2 cellular contexts compared by ENCODE assay signal in the genomic region with DNA sequence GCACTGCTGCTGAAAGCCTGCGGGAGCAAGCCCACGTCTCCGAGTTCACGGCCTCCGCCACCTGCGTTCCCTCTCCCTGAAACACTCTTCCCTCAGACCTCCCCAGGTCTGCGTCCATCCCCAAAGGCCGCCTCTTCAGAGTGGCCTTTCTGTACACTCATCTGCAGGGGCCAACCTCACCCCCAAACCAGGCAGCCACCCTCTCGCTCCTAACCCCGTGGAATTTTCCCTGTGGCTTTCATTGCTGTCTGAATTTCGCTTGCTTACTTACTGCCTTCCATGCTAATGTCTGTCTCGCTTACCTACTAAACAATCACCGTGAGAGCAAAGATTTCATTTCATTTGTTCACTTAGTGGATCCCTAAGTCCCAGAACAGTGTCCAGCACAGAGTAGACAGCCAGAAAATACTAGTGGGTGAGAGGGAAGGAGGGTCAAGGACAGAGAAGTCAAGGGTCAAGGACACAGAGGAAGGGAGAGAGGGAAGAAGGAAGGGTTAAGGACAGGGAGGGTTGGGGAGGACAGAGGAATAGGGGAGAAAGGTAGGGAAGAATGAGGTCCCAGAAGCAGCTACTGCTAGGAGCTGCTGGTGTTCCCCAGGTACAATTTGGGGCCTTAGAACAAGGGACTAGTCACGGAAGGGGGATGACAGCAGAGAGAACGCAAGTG.
TF ChIP-seq lines count a peak whose summit lies in the region.

No MANE protein-coding gene starts in this region.

TF ChIP-seq in SK-N-SH, 30 proteins besides CTCF, POLR2A, EP300 and RAD21 (continued from another document):
- TF ChIP-seq, protein P1, sequence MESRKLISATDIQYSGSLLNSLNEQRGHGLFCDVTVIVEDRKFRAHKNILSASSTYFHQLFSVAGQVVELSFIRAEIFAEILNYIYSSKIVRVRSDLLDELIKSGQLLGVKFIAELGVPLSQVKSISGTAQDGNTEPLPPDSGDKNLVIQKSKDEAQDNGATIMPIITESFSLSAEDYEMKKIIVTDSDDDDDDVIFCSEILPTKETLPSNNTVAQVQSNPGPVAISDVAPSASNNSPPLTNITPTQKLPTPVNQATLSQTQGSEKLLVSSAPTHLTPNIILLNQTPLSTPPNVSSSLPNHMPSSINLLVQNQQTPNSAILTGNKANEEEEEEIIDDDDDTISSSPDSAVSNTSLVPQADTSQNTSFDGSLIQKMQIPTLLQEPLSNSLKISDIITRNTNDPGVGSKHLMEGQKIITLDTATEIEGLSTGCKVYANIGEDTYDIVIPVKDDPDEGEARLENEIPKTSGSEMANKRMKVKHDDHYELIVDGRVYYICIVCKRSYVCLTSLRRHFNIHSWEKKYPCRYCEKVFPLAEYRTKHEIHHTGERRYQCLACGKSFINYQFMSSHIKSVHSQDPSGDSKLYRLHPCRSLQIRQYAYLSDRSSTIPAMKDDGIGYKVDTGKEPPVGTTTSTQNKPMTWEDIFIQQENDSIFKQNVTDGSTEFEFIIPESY (IDR thresholded peaks at IDR 0.05; ENCODE audit: borderline replicate concordance, low read depth) = no peak
- TF ChIP-seq RFX5 (IDR thresholded peaks at IDR 0.05; ENCODE audit: low read length) (no peak), FOSL2 (IDR thresholded peaks at IDR 0.05; ENCODE audit: borderline replicate concordance, low read depth) (no peak), RCOR1 (IDR thresholded peaks at IDR 0.05; ENCODE audit: low read length) (no peak), TEAD4 (IDR thresholded peaks at IDR 0.05; ENCODE audit: borderline replicate concordance, insufficient read depth) (no peak), SMC3 (IDR thresholded peaks at IDR 0.05; ENCODE audit: low read depth, low read length) (no peak), SIN3A (IDR thresholded peaks at IDR 0.05; ENCODE audit: borderline replicate concordance, low read depth, low read length) (no peak), TCF12 (IDR thresholded peaks at IDR 0.05) (no peak), TAF1 (IDR thresholded peaks at IDR 0.05; ENCODE audit: borderline replicate concordance, low read depth, low read length) (no peak), FOXM1 (IDR thresholded peaks at IDR 0.05; ENCODE audit: low read depth) (no peak), GATA2 (CRISPR knock-in tag; IDR thresholded peaks at IDR 0.05) (no peak)
- TF ChIP-seq, protein P2, sequence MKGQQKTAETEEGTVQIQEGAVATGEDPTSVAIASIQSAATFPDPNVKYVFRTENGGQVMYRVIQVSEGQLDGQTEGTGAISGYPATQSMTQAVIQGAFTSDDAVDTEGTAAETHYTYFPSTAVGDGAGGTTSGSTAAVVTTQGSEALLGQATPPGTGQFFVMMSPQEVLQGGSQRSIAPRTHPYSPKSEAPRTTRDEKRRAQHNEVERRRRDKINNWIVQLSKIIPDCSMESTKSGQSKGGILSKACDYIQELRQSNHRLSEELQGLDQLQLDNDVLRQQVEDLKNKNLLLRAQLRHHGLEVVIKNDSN (IDR thresholded peaks at IDR 0.05; ENCODE audit: borderline replicate concordance, low read depth) = no peak
- TF ChIP-seq, protein P3, sequence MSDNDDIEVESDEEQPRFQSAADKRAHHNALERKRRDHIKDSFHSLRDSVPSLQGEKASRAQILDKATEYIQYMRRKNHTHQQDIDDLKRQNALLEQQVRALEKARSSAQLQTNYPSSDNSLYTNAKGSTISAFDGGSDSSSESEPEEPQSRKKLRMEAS (IDR thresholded peaks at IDR 0.05; ENCODE audit: low read depth) = no peak
- TF ChIP-seq, protein P4, sequence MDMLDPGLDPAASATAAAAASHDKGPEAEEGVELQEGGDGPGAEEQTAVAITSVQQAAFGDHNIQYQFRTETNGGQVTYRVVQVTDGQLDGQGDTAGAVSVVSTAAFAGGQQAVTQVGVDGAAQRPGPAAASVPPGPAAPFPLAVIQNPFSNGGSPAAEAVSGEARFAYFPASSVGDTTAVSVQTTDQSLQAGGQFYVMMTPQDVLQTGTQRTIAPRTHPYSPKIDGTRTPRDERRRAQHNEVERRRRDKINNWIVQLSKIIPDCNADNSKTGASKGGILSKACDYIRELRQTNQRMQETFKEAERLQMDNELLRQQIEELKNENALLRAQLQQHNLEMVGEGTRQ (IDR thresholded peaks at IDR 0.05; ENCODE audit: borderline replicate concordance, low read depth, low read length) = no peak
- TF ChIP-seq, protein P5, sequence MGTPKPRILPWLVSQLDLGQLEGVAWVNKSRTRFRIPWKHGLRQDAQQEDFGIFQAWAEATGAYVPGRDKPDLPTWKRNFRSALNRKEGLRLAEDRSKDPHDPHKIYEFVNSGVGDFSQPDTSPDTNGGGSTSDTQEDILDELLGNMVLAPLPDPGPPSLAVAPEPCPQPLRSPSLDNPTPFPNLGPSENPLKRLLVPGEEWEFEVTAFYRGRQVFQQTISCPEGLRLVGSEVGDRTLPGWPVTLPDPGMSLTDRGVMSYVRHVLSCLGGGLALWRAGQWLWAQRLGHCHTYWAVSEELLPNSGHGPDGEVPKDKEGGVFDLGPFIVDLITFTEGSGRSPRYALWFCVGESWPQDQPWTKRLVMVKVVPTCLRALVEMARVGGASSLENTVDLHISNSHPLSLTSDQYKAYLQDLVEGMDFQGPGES (IDR thresholded peaks at IDR 0.05; ENCODE audit: low read depth, low read length) = no peak

TF ChIP-seq in SK-N-SH treated with all-trans-retinoic acid at 6 μM for 48 hours, 23 proteins besides CTCF, POLR2A, EP300 and RAD21 (continued from another document):
- TF ChIP-seq, protein P6, sequence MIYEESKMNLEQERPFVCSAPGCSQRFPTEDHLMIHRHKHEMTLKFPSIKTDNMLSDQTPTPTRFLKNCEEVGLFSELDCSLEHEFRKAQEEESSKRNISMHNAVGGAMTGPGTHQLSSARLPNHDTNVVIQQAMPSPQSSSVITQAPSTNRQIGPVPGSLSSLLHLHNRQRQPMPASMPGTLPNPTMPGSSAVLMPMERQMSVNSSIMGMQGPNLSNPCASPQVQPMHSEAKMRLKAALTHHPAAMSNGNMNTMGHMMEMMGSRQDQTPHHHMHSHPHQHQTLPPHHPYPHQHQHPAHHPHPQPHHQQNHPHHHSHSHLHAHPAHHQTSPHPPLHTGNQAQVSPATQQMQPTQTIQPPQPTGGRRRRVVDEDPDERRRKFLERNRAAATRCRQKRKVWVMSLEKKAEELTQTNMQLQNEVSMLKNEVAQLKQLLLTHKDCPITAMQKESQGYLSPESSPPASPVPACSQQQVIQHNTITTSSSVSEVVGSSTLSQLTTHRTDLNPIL (CRISPR knock-in tag; IDR thresholded peaks at IDR 0.05; ENCODE audit: low read depth) = no peak
- no peak for TF ChIP-seq PPARA (CRISPR knock-in tag; IDR thresholded peaks at IDR 0.05; ENCODE audit: borderline replicate concordance)
- no peak for TF ChIP-seq ZFP3 (CRISPR knock-in tag; IDR thresholded peaks at IDR 0.05)
- no peak for TF ChIP-seq RARB (CRISPR knock-in tag; IDR thresholded peaks at IDR 0.05)
- TF ChIP-seq, protein P7, sequence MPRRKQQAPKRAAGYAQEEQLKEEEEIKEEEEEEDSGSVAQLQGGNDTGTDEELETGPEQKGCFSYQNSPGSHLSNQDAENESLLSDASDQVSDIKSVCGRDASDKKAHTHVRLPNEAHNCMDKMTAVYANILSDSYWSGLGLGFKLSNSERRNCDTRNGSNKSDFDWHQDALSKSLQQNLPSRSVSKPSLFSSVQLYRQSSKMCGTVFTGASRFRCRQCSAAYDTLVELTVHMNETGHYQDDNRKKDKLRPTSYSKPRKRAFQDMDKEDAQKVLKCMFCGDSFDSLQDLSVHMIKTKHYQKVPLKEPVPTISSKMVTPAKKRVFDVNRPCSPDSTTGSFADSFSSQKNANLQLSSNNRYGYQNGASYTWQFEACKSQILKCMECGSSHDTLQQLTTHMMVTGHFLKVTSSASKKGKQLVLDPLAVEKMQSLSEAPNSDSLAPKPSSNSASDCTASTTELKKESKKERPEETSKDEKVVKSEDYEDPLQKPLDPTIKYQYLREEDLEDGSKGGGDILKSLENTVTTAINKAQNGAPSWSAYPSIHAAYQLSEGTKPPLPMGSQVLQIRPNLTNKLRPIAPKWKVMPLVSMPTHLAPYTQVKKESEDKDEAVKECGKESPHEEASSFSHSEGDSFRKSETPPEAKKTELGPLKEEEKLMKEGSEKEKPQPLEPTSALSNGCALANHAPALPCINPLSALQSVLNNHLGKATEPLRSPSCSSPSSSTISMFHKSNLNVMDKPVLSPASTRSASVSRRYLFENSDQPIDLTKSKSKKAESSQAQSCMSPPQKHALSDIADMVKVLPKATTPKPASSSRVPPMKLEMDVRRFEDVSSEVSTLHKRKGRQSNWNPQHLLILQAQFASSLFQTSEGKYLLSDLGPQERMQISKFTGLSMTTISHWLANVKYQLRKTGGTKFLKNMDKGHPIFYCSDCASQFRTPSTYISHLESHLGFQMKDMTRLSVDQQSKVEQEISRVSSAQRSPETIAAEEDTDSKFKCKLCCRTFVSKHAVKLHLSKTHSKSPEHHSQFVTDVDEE (CRISPR knock-in tag; IDR thresholded peaks at IDR 0.05) = no peak
- no peak for TF ChIP-seq BACH2 (CRISPR knock-in tag; IDR thresholded peaks at IDR 0.05; ENCODE audit: borderline replicate concordance)
- no peak for TF ChIP-seq ARNTL (CRISPR knock-in tag; IDR thresholded peaks at IDR 0.05; ENCODE audit: borderline replicate concordance, low read depth)
- TF ChIP-seq ISL1 (CRISPR knock-in tag; IDR thresholded peaks at IDR 0.05) = no peak
